Comparison of ENCODE assay signal across 1 cellular context in the genomic region with DNA sequence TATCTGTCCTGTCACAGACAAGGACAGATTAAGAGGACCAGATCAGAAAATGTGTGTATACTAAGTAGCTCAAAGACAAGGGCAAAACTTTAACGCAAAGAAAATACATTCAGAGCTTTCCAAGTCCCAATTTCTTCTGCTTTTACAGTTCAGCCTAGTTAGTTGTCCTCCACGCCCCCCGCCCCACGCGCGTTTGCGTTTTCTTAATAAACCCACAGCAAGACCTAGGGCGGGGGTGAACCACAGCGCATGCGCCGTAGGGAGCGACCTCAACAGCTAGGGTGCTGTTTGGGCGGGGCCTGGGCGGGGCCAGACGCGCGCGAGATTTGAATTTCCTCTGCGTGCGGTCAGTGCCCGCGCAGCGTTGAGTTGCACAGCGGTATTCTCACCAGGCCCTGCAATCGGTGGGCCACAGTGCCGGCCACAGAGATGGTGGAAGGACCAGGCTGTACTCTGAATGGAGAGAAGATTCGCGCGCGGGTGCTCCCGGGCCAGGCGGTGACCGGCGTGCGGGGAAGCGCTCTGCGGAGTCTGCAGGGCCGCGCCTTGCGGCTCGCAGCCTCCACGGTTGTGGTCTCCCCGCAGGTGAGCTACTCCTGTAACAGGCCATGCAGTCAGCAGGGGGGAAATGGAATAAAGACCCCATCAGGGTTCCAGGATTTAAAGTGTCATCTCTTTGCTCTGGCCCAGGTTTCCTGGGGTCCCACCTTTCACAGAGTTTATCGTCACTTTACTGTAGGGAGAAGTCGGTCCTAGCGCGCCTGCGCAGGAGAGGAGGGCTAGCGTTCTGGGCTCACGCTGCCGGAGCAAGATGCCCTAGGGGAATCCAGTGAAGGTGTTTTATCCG.
TF ChIP-seq lines count a peak whose summit lies in the region.

A gene with protein sequence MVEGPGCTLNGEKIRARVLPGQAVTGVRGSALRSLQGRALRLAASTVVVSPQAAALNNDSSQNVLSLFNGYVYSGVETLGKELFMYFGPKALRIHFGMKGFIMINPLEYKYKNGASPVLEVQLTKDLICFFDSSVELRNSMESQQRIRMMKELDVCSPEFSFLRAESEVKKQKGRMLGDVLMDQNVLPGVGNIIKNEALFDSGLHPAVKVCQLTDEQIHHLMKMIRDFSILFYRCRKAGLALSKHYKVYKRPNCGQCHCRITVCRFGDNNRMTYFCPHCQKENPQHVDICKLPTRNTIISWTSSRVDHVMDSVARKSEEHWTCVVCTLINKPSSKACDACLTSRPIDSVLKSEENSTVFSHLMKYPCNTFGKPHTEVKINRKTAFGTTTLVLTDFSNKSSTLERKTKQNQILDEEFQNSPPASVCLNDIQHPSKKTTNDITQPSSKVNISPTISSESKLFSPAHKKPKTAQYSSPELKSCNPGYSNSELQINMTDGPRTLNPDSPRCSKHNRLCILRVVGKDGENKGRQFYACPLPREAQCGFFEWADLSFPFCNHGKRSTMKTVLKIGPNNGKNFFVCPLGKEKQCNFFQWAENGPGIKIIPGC (plus strand): TSS at position 350 of the 847 bp plus-strand sequence. CDS start 80 bp downstream, at position 430.

TF ChIP-seq in WTC11, 78 proteins besides CTCF, POLR2A, EP300 and RAD21 (continued from another document):
- 0 out of 2 replicates have a peak, but pooled peaks have one; percentile 24 for TF ChIP-seq ARID4B (CRISPR knock-in tag; IDR thresholded peaks at IDR 0.05; ENCODE audit: borderline replicate concordance)
- TF ChIP-seq ZBTB43 (CRISPR knock-in tag; IDR thresholded peaks at IDR 0.05), result no peak
- TF ChIP-seq PRRX2 (CRISPR knock-in tag; IDR thresholded peaks at IDR 0.05), result no peak
- TF ChIP-seq ZBTB21 (CRISPR knock-in tag; IDR thresholded peaks at IDR 0.05; ENCODE audit: borderline replicate concordance), result peak; percentile 69; the same call in 1 of the 2 replicates
